12 cellular contexts compared by ENCODE assay signal in genomic region chr11:128505449-128506058, GRCh38.
DNase-seq lines count a peak whose midpoint lies in the region; ATAC-seq, FAIRE-seq and TF ChIP-seq lines count a peak whose summit lies in the region.
"Had no signal": no experiment of that assay in that cellular context is flagged by ENCODE, and none has a peak within 500 bp of the region (broad histone marks: within the 10 kb centered on the region; RNA-seq: fewer than 3 reads in every experiment).

No MANE protein-coding gene starts in this region.

- peak overlapping the region in 3 of 4 donors; percentile 17 to 75 (median 50) for H3K4me3 Mint-ChIP-seq in IgD-negative memory B cell
- H3K4me3 Mint-ChIP-seq: dendritic cell treated with granulocyte-macrophage colony-stimulating factor and Interleukin-4, amounts not matched to agents 40 ng/mL and 50 ng/mL, for 4 days had no signal

- intact Hi-C loops in GM12878 (cut with micrococcal nuclease; ENCODE audit: unreplicated experiment): no loop called here
- intact Hi-C loops in sciatic nerve (cut with DNase I): no loop called here

- H3K27ac ChIP-seq in GM12878 (ENCODE audit: control insufficient read depth, insufficient read depth) (no peak overlapping the region), neutrophil (peak overlapping the region; percentile 34), MM.1S (ENCODE audit: low read length) (no peak overlapping the region)
- H3K27ac ChIP-seq: testis had no signal

- H3K36me3 ChIP-seq in BE2C (no peaks in the 10 kb centered on the region), GM12878 (ENCODE audit: control insufficient read depth in 2 of 2, insufficient read depth in 2 of 2, low read length in 1 of 2) (peaks cover 8 to 10% of the 10 kb centered on the region in 2 experiments), neutrophil (no peaks in the 10 kb centered on the region), MM.1S (replicated peaks; ENCODE audit: insufficient read depth, low read length) (no peaks in the 10 kb centered on the region)

- H3K9me3 Mint-ChIP-seq in IgD-negative memory B cell: no peaks in the 10 kb centered on the region
- H3K9me3 Mint-ChIP-seq: dendritic cell treated with granulocyte-macrophage colony-stimulating factor and Interleukin-4, amounts not matched to agents 40 ng/mL and 50 ng/mL, for 4 days had no signal

- no peaks in the 10 kb centered on the region for H3K27me3 ChIP-seq in BE2C
- no peaks in the 10 kb centered on the region for H3K27me3 ChIP-seq in GM12878 (replicated peaks in 1 of 2; ENCODE audit: control insufficient read depth in 2 of 2, insufficient read depth in 2 of 2, low read length in 1 of 2)
- H3K27me3 ChIP-seq in neutrophil: no peaks in the 10 kb centered on the region
- H3K27me3 ChIP-seq in MM.1S (replicated peaks; ENCODE audit: insufficient read depth, low read length): no peaks in the 10 kb centered on the region
- H3K27me3 ChIP-seq: testis had no signal

- H2AFZ ChIP-seq in GM12878 (ENCODE audit: control insufficient read depth, low read depth, low read length) (no peak overlapping the region), MM.1S (ENCODE audit: low read length) (no peak overlapping the region)

- WGBS in GM12878 (ENCODE audit: insufficient coverage, insufficient replicate concordance, low lambda C conversion rate, missing lambda C conversion rate): 76% methylated on average over 12 of the region's 12 CpGs

- H3F3A ChIP-seq in MM.1S (ENCODE audit: insufficient read depth, low read length): no peaks in the 10 kb centered on the region

- POLR2A ChIA-PET in GM12878 (lab: Charles Lee): interaction anchor here (0.9 to 2.1 kb wide), 3 partner anchors 13 to 29 kb away, joined by 3 to 5 read pairs (median 3); no protein-coding TSS in a partner anchor

- no peak overlapping the region for H3K9ac ChIP-seq in GM12878 (ENCODE audit: control insufficient read depth, insufficient read depth, low read length)
- H3K9ac ChIP-seq in MM.1S (ENCODE audit: low read length): no peak overlapping the region

- TF ChIP-seq CTCF in BE2C (IDR thresholded peaks at IDR 0.05; ENCODE audit: low read depth, low read length) (no peak), GM12878 (IDR thresholded peaks at IDR 0.05 in 2 of 3, conservative IDR thresholded peaks at IDR 0.05 in 1 of 3; ENCODE audit: control insufficient read depth in 2 of 3, extremely low read depth in 1 of 3, insufficient read depth in 1 of 3, low read depth in 3 of 3, low read length in 3 of 3) (no peak), neutrophil (IDR thresholded peaks at IDR 0.05) (no peak), MM.1S (IDR thresholded peaks at IDR 0.05; ENCODE audit: low read length) (no peak)

- CTCF ChIA-PET in GM12878 (lab: Yijun Ruan, JAX): interaction anchor here (1.0 to 2.0 kb wide), 5 partner anchors 8 to 215 kb away, joined by 3 to 7 read pairs (median 3); no protein-coding TSS in a partner anchor

- H3K27ac Mint-ChIP-seq in IgD-negative memory B cell: peak overlapping the region in 2 of 3 donors; percentile 72 to 93
- H3K27ac Mint-ChIP-seq: dendritic cell treated with granulocyte-macrophage colony-stimulating factor and Interleukin-4, amounts not matched to agents 40 ng/mL and 50 ng/mL, for 4 days had no signal

- H3K4me2 ChIP-seq in GM12878 (ENCODE audit: control insufficient read depth, insufficient read depth): no peak overlapping the region
- H3K4me2 ChIP-seq in MM.1S (ENCODE audit: low read depth, low read length): no peak overlapping the region

- RAD21 ChIA-PET in GM12878 (lab: Charles Lee; ENCODE audit: unreplicated experiment): interaction anchor here (0.6 to 1.4 kb wide), 3 partner anchors 8 to 14 kb away, joined by 3 to 6 read pairs (median 4); no protein-coding TSS in a partner anchor

- H3K4me1 ChIP-seq in BE2C: peaks cover 29% of the 10 kb centered on the region
- H3K4me1 ChIP-seq in GM12878 (ENCODE audit: control insufficient read depth, insufficient read depth, low read length): peaks cover 46% of the 10 kb centered on the region
- H3K4me1 ChIP-seq in neutrophil (ENCODE audit: control insufficient read depth in 1 of 2, insufficient read depth in 1 of 2, low read depth in 1 of 2, low read length in 1 of 2): peaks cover 44 to 77% of the 10 kb centered on the region in 2 experiments
- H3K4me1 ChIP-seq in MM.1S (ENCODE audit: low read length): peaks cover 15% of the 10 kb centered on the region

- no peaks in the 10 kb centered on the region for H3K9me3 ChIP-seq in BE2C
- H3K9me3 ChIP-seq in GM12878 (replicated peaks; ENCODE audit: control insufficient read depth, insufficient read depth, low read length): no peaks in the 10 kb centered on the region
- H3K9me3 ChIP-seq in neutrophil: no peaks in the 10 kb centered on the region
- no peaks in the 10 kb centered on the region for H3K9me3 ChIP-seq in MM.1S (replicated peaks; ENCODE audit: insufficient read depth, low read length)
- H3K9me3 ChIP-seq: testis had no signal

- no TSS peak for BruUV-seq in GM12878 (replicated peaks; lab: Mats Ljungman, UMichigan)

- H3K4me3 ChIP-seq in BE2C (ENCODE audit: low read depth, low read length) (no peak overlapping the region), GM12878 (no peak overlapping the region), neutrophil (ENCODE audit: low read depth in 1 of 2, low read length in 1 of 2) (no peak overlapping the region), MM.1S (ENCODE audit: low read length) (no peak overlapping the region)
- H3K4me3 ChIP-seq: testis had no signal

- TF ChIP-seq RAD21 in GM12878 (IDR thresholded peaks at IDR 0.05; ENCODE audit: insufficient read depth, low read depth, low read length): no peak

- SMC1A ChIA-PET in GM12878 (lab: Charles Lee; ENCODE audit: uncharacterized antibody, unreplicated experiment): interaction anchor here (0.6 to 7.1 kb wide), 9 partner anchors 8 to 325 kb away, joined by 3 to 82 read pairs (median 3); no protein-coding TSS in a partner anchor

- H4K20me1 ChIP-seq in GM12878 (ENCODE audit: control insufficient read depth, insufficient read depth) (no peaks in the 10 kb centered on the region; the same call in 1 of the 2 replicates), MM.1S (ENCODE audit: insufficient read depth, low read length) (no peaks in the 10 kb centered on the region)

- H3K4me1 Mint-ChIP-seq in IgD-negative memory B cell: peaks cover 90 to 95% (median 93%) of the 10 kb centered on the region in 3 donors

- H3K79me2 ChIP-seq in GM12878 (ENCODE audit: control insufficient read depth, insufficient read depth, low read length) (peaks cover 98% of the 10 kb centered on the region), MM.1S (ENCODE audit: low read length) (peaks cover 94% of the 10 kb centered on the region)

- peaks cover 2% of the 10 kb centered on the region for H3K36me3 Mint-ChIP-seq in IgD-negative memory B cell

- DNase-seq in BE2C (peak; percentile 60), GM12878 (ENCODE audit: low read depth, low spot score) (no peak), MM.1S (no peak), sciatic nerve (ENCODE audit: low spot score) (no peak)
- DNase-seq: NCI-H2107, testis had no signal

- peaks cover 3% of the 10 kb centered on the region for H3K27me3 Mint-ChIP-seq in IgD-negative memory B cell

- no peaks in the 10 kb centered on the region for H3K9me2 ChIP-seq in MM.1S (replicated peaks; ENCODE audit: insufficient read depth, low read length)

- no peak for ATAC-seq in GM12878
- no peak for ATAC-seq in HG03139 (IDR thresholded peaks at IDR 0.05; ENCODE audit: unreplicated experiment)
- no peak for ATAC-seq in sciatic nerve
- ATAC-seq in GM21717 (IDR thresholded peaks at IDR 0.05; ENCODE audit: unreplicated experiment): no peak

- in situ Hi-C loops in GM12878 (cut with MboI): no loop called here

- no peak for TF ChIP-seq EP300 in GM12878 (IDR thresholded peaks at IDR 0.05; ENCODE audit: borderline replicate concordance in 1 of 2, control insufficient read depth in 1 of 2, low read depth in 2 of 2, low read length in 2 of 2)

- peak; percentile 47; the same call in 1 of the 2 replicates for TF ChIP-seq POLR2A in GM12878 (IDR thresholded peaks at IDR 0.05; ENCODE audit: low read depth, low read length)

- FAIRE-seq in GM12878 (lab: Jason Lieb, UNC): no peak
- FAIRE-seq: D721Med had no signal

TF ChIP-seq in GM12878, 131 proteins besides CTCF, POLR2A, EP300 and RAD21 (continues in another document):
- TF ChIP-seq, protein P1, sequence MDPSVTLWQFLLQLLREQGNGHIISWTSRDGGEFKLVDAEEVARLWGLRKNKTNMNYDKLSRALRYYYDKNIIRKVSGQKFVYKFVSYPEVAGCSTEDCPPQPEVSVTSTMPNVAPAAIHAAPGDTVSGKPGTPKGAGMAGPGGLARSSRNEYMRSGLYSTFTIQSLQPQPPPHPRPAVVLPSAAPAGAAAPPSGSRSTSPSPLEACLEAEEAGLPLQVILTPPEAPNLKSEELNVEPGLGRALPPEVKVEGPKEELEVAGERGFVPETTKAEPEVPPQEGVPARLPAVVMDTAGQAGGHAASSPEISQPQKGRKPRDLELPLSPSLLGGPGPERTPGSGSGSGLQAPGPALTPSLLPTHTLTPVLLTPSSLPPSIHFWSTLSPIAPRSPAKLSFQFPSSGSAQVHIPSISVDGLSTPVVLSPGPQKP (IDR thresholded peaks at IDR 0.05; ENCODE audit: low read depth, low read length): no peak
- TF ChIP-seq, protein P2, sequence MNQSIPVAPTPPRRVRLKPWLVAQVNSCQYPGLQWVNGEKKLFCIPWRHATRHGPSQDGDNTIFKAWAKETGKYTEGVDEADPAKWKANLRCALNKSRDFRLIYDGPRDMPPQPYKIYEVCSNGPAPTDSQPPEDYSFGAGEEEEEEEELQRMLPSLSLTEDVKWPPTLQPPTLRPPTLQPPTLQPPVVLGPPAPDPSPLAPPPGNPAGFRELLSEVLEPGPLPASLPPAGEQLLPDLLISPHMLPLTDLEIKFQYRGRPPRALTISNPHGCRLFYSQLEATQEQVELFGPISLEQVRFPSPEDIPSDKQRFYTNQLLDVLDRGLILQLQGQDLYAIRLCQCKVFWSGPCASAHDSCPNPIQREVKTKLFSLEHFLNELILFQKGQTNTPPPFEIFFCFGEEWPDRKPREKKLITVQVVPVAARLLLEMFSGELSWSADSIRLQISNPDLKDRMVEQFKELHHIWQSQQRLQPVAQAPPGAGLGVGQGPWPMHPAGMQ (IDR thresholded peaks at IDR 0.05; ENCODE audit: borderline replicate concordance): no peak
- TF ChIP-seq SUZ12 (IDR thresholded peaks at IDR 0.05; ENCODE audit: unreplicated experiment): no peak
